Comparison of ENCODE assay signal across 23 cellular contexts in genomic region chr1:33029209-33029608, GRCh38.
"Had no signal": no experiment of that assay in that cellular context is flagged by ENCODE, and none has a peak within 500 bp of the region (broad histone marks: within the 10 kb centered on the region; RNA-seq: fewer than 3 reads in every experiment).

No MANE protein-coding gene starts in this region.

- H3K4me3 ChIP-seq: PC-9, SK-N-MC had no signal

- DNase-seq: activated CD4-positive, alpha-beta memory T cell treated with anti-CD3 and anti-CD28 coated beads, Interleukin-2, amount 10 ng/mL, durations not matched to agents 7 days and 5 days; activated CD4-positive, alpha-beta T cell treated with anti-CD3 and anti-CD28 coated beads for 36 hours; activated CD4-positive, alpha-beta T cell treated with anti-CD3 and anti-CD28 coated beads, Interleukin-2, amount 50 U/mL, for 1 hour; activated gamma-delta T cell; activated naive CD4-positive, alpha-beta T cell treated with anti-CD3 and anti-CD28 coated beads for 36 hours; activated T-cell treated with anti-CD3 and anti-CD28 coated beads for 4 hours; activated T-cell treated with anti-CD3 and anti-CD28 coated beads, Interleukin-2, amount 50 U/mL, for 48 hours; amygdala; Kasumi-1; KBM-7; NCI-H1048; NCI-H146; NCI-H187 treated with DMSO at 0.1 percent for 48 hours; NCI-H2081 treated with DMSO at 0.1 percent for 48 hours; NCI-H2171; NCI-H2227 treated with DMSO at 0.1 percent for 48 hours; NCI-H446 treated with DMSO at 0.1 percent for 48 hours; NCI-H748 treated with DMSO at 0.1 percent for 48 hours; PC-9; T-helper 1 cell; WERI-Rb-1 had no signal

- H3K27ac ChIP-seq: PC-9, SK-N-MC, WERI-Rb-1 had no signal

- ATAC-seq: activated CD4-positive, alpha-beta T cell treated with anti-CD3 and anti-CD28 coated beads for 36 hours; activated T-helper 17 cell treated with anti-CD3 and anti-CD28 coated beads, Interleukin-2, amount 50 U/mL, for 72 hours had no signal
